1 cellular context compared by ENCODE assay signal in genomic region chr13:28568286-28568685, GRCh38.
TF ChIP-seq lines count a peak whose summit lies in the region.

No MANE protein-coding gene starts in this region.

TF ChIP-seq in K562, 482 proteins besides CTCF, POLR2A, EP300 and RAD21 (continued from another document):
- TF ChIP-seq, protein P1, sequence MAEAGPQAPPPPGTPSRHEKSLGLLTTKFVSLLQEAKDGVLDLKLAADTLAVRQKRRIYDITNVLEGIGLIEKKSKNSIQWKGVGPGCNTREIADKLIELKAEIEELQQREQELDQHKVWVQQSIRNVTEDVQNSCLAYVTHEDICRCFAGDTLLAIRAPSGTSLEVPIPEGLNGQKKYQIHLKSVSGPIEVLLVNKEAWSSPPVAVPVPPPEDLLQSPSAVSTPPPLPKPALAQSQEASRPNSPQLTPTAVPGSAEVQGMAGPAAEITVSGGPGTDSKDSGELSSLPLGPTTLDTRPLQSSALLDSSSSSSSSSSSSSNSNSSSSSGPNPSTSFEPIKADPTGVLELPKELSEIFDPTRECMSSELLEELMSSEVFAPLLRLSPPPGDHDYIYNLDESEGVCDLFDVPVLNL (CRISPR knock-in tag; IDR thresholded peaks at IDR 0.05; ENCODE audit: low read depth), result no peak
- TF ChIP-seq JUND (IDR thresholded peaks at IDR 0.05; ENCODE audit: borderline replicate concordance, low read depth, low read length) (no peak), JUND (tag; IDR thresholded peaks at IDR 0.05; ENCODE audit: borderline replicate concordance, low read depth, low read length) (peak; percentile 55; the same call in 1 of the 3 replicates), CTBP1 (IDR thresholded peaks at IDR 0.05; ENCODE audit: borderline replicate concordance) (peak; percentile 41; the same call in 1 of the 2 replicates), NR2C2 (CRISPR knock-in tag; IDR thresholded peaks at IDR 0.05) (no peak), NR2C2 (tag; IDR thresholded peaks at IDR 0.05) (peak; percentile 38; the same call in 1 of the 2 replicates), MEIS2 (IDR thresholded peaks at IDR 0.05; ENCODE audit: partially characterized antibody) (peak; percentile 77), MTA3 (IDR thresholded peaks at IDR 0.05; ENCODE audit: borderline replicate concordance) (0 out of 2 replicates have a peak, but pooled peaks have one; percentile 32), CBFA2T3 (IDR thresholded peaks at IDR 0.05) (peak; percentile 38; the same call in 1 of the 2 replicates), KLF16 (IDR thresholded peaks at IDR 0.05) (no peak), DPF2 (IDR thresholded peaks at IDR 0.05) (peak; percentile 55), ZNF639 (CRISPR knock-in tag; conservative IDR thresholded peaks at IDR 0.05 in 1 of 2, IDR thresholded peaks at IDR 0.05 in 1 of 2) (0 out of 4 replicates have a peak, but pooled peaks of 1 of the 2 experiments have one; percentile 31), TFAP4 (CRISPR knock-in tag; IDR thresholded peaks at IDR 0.05; ENCODE audit: borderline replicate concordance) (peak; percentile 97), ZNF766 (CRISPR knock-in tag; conservative IDR thresholded peaks at IDR 0.05) (0 out of 2 replicates have a peak, but pooled peaks have one; percentile 44), TCF3 (CRISPR knock-in tag; IDR thresholded peaks at IDR 0.05) (0 out of 2 replicates have a peak, but pooled peaks have one; percentile 27)
- TF ChIP-seq, protein P2, sequence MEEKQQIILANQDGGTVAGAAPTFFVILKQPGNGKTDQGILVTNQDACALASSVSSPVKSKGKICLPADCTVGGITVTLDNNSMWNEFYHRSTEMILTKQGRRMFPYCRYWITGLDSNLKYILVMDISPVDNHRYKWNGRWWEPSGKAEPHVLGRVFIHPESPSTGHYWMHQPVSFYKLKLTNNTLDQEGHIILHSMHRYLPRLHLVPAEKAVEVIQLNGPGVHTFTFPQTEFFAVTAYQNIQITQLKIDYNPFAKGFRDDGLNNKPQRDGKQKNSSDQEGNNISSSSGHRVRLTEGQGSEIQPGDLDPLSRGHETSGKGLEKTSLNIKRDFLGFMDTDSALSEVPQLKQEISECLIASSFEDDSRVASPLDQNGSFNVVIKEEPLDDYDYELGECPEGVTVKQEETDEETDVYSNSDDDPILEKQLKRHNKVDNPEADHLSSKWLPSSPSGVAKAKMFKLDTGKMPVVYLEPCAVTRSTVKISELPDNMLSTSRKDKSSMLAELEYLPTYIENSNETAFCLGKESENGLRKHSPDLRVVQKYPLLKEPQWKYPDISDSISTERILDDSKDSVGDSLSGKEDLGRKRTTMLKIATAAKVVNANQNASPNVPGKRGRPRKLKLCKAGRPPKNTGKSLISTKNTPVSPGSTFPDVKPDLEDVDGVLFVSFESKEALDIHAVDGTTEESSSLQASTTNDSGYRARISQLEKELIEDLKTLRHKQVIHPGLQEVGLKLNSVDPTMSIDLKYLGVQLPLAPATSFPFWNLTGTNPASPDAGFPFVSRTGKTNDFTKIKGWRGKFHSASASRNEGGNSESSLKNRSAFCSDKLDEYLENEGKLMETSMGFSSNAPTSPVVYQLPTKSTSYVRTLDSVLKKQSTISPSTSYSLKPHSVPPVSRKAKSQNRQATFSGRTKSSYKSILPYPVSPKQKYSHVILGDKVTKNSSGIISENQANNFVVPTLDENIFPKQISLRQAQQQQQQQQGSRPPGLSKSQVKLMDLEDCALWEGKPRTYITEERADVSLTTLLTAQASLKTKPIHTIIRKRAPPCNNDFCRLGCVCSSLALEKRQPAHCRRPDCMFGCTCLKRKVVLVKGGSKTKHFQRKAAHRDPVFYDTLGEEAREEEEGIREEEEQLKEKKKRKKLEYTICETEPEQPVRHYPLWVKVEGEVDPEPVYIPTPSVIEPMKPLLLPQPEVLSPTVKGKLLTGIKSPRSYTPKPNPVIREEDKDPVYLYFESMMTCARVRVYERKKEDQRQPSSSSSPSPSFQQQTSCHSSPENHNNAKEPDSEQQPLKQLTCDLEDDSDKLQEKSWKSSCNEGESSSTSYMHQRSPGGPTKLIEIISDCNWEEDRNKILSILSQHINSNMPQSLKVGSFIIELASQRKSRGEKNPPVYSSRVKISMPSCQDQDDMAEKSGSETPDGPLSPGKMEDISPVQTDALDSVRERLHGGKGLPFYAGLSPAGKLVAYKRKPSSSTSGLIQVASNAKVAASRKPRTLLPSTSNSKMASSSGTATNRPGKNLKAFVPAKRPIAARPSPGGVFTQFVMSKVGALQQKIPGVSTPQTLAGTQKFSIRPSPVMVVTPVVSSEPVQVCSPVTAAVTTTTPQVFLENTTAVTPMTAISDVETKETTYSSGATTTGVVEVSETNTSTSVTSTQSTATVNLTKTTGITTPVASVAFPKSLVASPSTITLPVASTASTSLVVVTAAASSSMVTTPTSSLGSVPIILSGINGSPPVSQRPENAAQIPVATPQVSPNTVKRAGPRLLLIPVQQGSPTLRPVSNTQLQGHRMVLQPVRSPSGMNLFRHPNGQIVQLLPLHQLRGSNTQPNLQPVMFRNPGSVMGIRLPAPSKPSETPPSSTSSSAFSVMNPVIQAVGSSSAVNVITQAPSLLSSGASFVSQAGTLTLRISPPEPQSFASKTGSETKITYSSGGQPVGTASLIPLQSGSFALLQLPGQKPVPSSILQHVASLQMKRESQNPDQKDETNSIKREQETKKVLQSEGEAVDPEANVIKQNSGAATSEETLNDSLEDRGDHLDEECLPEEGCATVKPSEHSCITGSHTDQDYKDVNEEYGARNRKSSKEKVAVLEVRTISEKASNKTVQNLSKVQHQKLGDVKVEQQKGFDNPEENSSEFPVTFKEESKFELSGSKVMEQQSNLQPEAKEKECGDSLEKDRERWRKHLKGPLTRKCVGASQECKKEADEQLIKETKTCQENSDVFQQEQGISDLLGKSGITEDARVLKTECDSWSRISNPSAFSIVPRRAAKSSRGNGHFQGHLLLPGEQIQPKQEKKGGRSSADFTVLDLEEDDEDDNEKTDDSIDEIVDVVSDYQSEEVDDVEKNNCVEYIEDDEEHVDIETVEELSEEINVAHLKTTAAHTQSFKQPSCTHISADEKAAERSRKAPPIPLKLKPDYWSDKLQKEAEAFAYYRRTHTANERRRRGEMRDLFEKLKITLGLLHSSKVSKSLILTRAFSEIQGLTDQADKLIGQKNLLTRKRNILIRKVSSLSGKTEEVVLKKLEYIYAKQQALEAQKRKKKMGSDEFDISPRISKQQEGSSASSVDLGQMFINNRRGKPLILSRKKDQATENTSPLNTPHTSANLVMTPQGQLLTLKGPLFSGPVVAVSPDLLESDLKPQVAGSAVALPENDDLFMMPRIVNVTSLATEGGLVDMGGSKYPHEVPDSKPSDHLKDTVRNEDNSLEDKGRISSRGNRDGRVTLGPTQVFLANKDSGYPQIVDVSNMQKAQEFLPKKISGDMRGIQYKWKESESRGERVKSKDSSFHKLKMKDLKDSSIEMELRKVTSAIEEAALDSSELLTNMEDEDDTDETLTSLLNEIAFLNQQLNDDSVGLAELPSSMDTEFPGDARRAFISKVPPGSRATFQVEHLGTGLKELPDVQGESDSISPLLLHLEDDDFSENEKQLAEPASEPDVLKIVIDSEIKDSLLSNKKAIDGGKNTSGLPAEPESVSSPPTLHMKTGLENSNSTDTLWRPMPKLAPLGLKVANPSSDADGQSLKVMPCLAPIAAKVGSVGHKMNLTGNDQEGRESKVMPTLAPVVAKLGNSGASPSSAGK (IDR thresholded peaks at IDR 0.05), result no peak
- TF ChIP-seq, protein P3, sequence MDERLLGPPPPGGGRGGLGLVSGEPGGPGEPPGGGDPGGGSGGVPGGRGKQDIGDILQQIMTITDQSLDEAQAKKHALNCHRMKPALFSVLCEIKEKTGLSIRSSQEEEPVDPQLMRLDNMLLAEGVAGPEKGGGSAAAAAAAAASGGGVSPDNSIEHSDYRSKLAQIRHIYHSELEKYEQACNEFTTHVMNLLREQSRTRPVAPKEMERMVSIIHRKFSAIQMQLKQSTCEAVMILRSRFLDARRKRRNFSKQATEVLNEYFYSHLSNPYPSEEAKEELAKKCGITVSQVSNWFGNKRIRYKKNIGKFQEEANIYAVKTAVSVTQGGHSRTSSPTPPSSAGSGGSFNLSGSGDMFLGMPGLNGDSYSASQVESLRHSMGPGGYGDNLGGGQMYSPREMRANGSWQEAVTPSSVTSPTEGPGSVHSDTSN (CRISPR knock-in tag; IDR thresholded peaks at IDR 0.05; ENCODE audit: low read depth), result no peak
- TF ChIP-seq, protein P3 (tag; conservative IDR thresholded peaks at IDR 0.05; ENCODE audit: low read depth), result peak; percentile 45; the same call in 1 of the 2 replicates
- TF ChIP-seq, protein P4, sequence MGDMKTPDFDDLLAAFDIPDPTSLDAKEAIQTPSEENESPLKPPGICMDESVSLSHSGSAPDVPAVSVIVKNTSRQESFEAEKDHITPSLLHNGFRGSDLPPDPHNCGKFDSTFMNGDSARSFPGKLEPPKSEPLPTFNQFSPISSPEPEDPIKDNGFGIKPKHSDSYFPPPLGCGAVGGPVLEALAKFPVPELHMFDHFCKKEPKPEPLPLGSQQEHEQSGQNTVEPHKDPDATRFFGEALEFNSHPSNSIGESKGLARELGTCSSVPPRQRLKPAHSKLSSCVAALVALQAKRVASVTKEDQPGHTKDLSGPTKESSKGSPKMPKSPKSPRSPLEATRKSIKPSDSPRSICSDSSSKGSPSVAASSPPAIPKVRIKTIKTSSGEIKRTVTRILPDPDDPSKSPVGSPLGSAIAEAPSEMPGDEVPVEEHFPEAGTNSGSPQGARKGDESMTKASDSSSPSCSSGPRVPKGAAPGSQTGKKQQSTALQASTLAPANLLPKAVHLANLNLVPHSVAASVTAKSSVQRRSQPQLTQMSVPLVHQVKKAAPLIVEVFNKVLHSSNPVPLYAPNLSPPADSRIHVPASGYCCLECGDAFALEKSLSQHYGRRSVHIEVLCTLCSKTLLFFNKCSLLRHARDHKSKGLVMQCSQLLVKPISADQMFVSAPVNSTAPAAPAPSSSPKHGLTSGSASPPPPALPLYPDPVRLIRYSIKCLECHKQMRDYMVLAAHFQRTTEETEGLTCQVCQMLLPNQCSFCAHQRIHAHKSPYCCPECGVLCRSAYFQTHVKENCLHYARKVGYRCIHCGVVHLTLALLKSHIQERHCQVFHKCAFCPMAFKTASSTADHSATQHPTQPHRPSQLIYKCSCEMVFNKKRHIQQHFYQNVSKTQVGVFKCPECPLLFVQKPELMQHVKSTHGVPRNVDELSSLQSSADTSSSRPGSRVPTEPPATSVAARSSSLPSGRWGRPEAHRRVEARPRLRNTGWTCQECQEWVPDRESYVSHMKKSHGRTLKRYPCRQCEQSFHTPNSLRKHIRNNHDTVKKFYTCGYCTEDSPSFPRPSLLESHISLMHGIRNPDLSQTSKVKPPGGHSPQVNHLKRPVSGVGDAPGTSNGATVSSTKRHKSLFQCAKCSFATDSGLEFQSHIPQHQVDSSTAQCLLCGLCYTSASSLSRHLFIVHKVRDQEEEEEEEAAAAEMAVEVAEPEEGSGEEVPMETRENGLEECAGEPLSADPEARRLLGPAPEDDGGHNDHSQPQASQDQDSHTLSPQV (IDR thresholded peaks at IDR 0.05), result peak; percentile 62; the same call in 1 of the 2 replicates
